10 cellular contexts compared by ENCODE assay signal in the genomic region with DNA sequence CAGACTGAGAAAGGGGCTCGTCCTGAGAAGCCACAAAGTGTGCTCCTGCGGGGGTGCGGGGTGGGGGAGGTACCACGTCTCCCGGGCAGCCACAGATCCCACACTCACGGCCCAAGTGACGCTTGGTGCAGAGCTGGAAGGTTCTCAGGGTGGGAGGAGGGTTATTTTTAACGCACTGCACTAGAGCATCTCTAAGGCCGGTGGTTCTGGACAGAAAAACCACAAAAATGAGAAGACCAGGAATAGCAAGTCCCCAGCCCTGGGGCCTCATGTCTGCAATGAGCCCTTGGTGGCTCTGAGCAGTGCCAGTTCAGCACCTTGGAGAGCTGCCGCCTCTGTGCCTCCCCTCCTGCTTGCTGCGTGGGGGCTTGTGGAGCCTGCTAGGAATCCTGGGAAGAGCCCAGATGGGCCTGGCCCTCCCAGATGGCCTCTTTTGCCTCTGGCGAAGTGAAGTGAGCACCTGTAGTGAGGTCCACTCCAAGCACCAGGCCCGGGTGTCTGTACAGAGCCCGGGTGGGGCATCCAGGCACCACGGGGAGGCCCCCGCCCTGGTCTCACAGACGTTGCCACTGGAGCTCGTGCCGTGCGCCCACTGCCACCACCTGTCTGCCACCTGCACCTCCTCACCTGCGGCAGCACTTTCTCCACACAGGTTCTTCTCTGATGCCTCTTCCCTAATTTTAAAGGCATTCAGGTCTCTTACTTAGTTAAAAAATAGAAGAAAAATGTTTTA. TPM values are rescaled to one million over a fixed set of nuclear protein-coding genes. Genes with fewer than 3 reads are reported as not detected.
A peak's percentile ranks its signal among the peaks of the same experiment; 100 is the strongest.
DNase-seq lines count a peak whose midpoint lies in the region; ATAC-seq lines count a peak whose summit lies in the region.
"Had no signal": no experiment of that assay in that cellular context is flagged by ENCODE, and none has a peak within 500 bp of the region (broad histone marks: within the 10 kb centered on the region; RNA-seq: fewer than 3 reads in every experiment).

No MANE protein-coding gene starts in this region.

- H3K4me1 Mint-ChIP-seq in activated naive CD8-positive, alpha-beta T cell treated with anti-CD3 and anti-CD28 coated beads, Interleukin-2, amount 50 U/mL, for 24 hours: no peaks in the 10 kb centered on the region

- no peak overlapping the region for H3K27ac Mint-ChIP-seq in activated naive CD8-positive, alpha-beta T cell treated with anti-CD3 and anti-CD28 coated beads, Interleukin-2, amount 50 U/mL, for 24 hours

- no peaks in the 10 kb centered on the region for H3K27me3 Mint-ChIP-seq in activated naive CD8-positive, alpha-beta T cell treated with anti-CD3 and anti-CD28 coated beads, Interleukin-2, amount 50 U/mL, for 24 hours

- H3K36me3 Mint-ChIP-seq in activated naive CD8-positive, alpha-beta T cell treated with anti-CD3 and anti-CD28 coated beads, Interleukin-2, amount 50 U/mL, for 24 hours (ENCODE audit: low read depth): peaks cover 43% of the 10 kb centered on the region

- H3K4me3 Mint-ChIP-seq in activated naive CD8-positive, alpha-beta T cell treated with anti-CD3 and anti-CD28 coated beads, Interleukin-2, amount 50 U/mL, for 24 hours: no peak overlapping the region

- H3K9me3 Mint-ChIP-seq in activated naive CD8-positive, alpha-beta T cell treated with anti-CD3 and anti-CD28 coated beads, Interleukin-2, amount 50 U/mL, for 24 hours: no peaks in the 10 kb centered on the region

- ATAC-seq in activated naive CD8-positive, alpha-beta T cell treated with anti-CD3 and anti-CD28 coated beads, Interleukin-2, amount 50 U/mL, for 24 hours: no peak
- ATAC-seq in HG03521 (IDR thresholded peaks at IDR 0.05; ENCODE audit: unreplicated experiment): no peak
- ATAC-seq in GM18519 (IDR thresholded peaks at IDR 0.05; ENCODE audit: low FRiP score, unreplicated experiment): no peak
- ATAC-seq in HG02610 (IDR thresholded peaks at IDR 0.05; ENCODE audit: unreplicated experiment): no peak

- DNase-seq in EH (ENCODE audit: low read depth) (peak; percentile 58), HT1080 (ENCODE audit: low read depth) (peak; percentile 24), islet precursor cell (peak; percentile 84), NCI-H774 (lab: John Stamatoyannopoulos, UW) (no peak)
- peak; percentile 12 for DNase-seq in activated naive CD8-positive, alpha-beta T cell treated with anti-CD3 and anti-CD28 coated beads, Interleukin-2, amount 50 U/mL, for 24 hours
- DNase-seq: activated CD8-positive, alpha-beta memory T cell treated with anti-CD3 and anti-CD28 coated beads, Interleukin-2, amount 50 U/mL, for 48 hours; NCI-H1092 had no signal

RNA-seq across cellular contexts. Expression of a gene that starts 48.9 kb away (rescaled TPM):
- 0.08 TPM in 1 of 2 replicates, not detected in the other for total RNA-seq in HT1080 (2014; rRNA removed; shearing (Covaris generic))
- polyA plus RNA-seq in HT1080 (2015; cell fraction: cytosol; rRNA removed): 0.02 and 0.05 TPM in 2 replicates
- 0.27 and 0.31 TPM in 2 replicates for polyA plus RNA-seq in HT1080 (2015; cell fraction: nucleus; rRNA removed)
